In the genomic region with DNA sequence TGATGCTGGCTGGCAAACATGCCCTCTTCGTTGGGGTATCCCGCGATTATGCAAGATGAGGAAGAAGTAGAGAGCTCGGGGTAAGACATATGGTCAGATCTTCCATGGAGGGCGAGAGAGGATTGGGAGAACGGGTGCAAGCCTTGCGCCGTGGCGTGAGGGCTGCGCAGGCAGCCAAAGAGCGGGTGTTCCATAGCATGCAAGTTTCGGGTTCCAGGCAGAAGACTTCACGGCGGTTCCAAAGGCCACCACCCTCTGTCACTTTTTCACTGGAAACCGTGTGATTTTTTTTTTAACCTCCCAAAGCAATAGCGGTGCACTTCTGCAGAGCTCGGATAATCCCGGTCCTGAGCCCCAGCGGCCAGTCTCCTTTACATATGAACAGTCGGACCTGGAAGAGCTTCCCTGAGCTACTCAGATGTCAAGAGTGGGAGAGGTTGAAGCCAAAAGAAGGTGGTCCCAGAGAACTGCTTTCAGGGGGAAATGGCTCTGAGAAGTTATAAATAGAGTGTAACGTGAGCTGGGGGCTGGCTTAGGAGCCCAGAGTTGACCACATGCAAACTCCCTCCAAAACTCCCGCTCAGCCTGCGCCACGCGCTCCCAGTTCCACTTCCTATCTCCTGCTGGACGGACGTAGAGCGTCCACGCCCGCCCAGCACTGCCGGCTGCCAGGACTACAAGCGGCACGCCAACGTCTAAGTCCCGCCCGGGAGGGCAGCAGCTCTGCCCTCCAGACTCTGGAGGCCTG, we compare ENCODE assay signal across 8 cellular contexts. TPM values are rescaled to one million over a fixed set of nuclear protein-coding genes. Genes with fewer than 3 reads are reported as not detected.
A peak's percentile ranks its signal among the peaks of the same experiment; 100 is the strongest.
DNase-seq lines count a peak whose midpoint lies in the region; ATAC-seq, FAIRE-seq and TF ChIP-seq lines count a peak whose summit lies in the region.

A gene (minus strand): TSS at position 475 of the 748 bp plus-strand sequence. CDS start 281 bp downstream, at position 194.

- H4K5ac ChIP-seq in H9 (ENCODE audit: insufficient read length, low read depth, low read length): no peak within 1 kb of the TSS

- no peak within 1 kb of the TSS for H2BK120ac ChIP-seq in H9 (ENCODE audit: low read depth, low read length, poor library complexity, severe bottlenecking)

- H3K18ac ChIP-seq in H9 (ENCODE audit: insufficient read length, low read depth, low read length): no peak within 1 kb of the TSS

- H3T11ph ChIP-seq in H9 (ENCODE audit: low read length): no peak within 1 kb of the TSS

- H3K4ac ChIP-seq in H9 (ENCODE audit: low read depth, low read length): no peak within 1 kb of the TSS

- peak within 1 kb of the TSS; percentile 99 for H3K4me2 ChIP-seq in H9 (ENCODE audit: insufficient read depth, insufficient read length, low read length)

- peak; percentile 52 for DNase-seq in H9
- DNase-seq in body of pancreas: peak in 3 of 4 donors; percentile 31 to 39 (median 39)
- no peak for DNase-seq in 8988T
- DNase-seq in CD14-positive monocyte (ENCODE audit: low spot score): no peak
- no peak for DNase-seq in urothelium cell line (ENCODE audit: low spot score)

- peak in 1 of 3 donors; percentile 12 for TF ChIP-seq POLR2A in body of pancreas (IDR thresholded peaks at IDR 0.05)

- H3K27me3 ChIP-seq in H9 (ENCODE audit: insufficient read depth, low read length) (peaks cover 35% of the 10 kb centered on the region), body of pancreas (peaks cover 0 to 12% of the 10 kb centered on the region in 2 donors), iPS-20b (ENCODE audit: insufficient read depth, low read length) (peaks cover 74% of the 10 kb centered on the region), skeletal muscle tissue (ENCODE audit: control insufficient read depth in 3 of 3, insufficient read depth in 3 of 3, low read length in 3 of 3) (peaks cover 27 to 40% (median 27%) of the 10 kb centered on the region in 3 donors)

- H3K9ac ChIP-seq in H9 (ENCODE audit: extremely low read depth, insufficient read length, low read length): no peak within 1 kb of the TSS
- no peak within 1 kb of the TSS for H3K9ac ChIP-seq in iPS-20b (ENCODE audit: low read depth, low read length)
- peak within 1 kb of the TSS; percentile 76 to 84 (median 82) for H3K9ac ChIP-seq in skeletal muscle tissue (ENCODE audit: low read depth in 1 of 3, low read length in 3 of 3)

- intact Hi-C loops in body of pancreas (cut with DNase I): no loop called here
- intact Hi-C loops in CD14-positive monocyte (cut with micrococcal nuclease): no loop called here

- H3K36me3 Mint-ChIP-seq in H9 (ENCODE audit: insufficient read depth in 1 of 3, low read depth in 3 of 3) (no peaks in the 10 kb centered on the region), CD14-positive monocyte (peaks cover 0 to 2% of the 10 kb centered on the region in 2 donors)

- H2BK12ac ChIP-seq in H9 (ENCODE audit: insufficient read length, low read depth, low read length): no peak within 1 kb of the TSS

- H3K4me1 ChIP-seq in H9 (ENCODE audit: insufficient read depth, low read length) (peaks cover 6% of the 10 kb centered on the region; the same call in 1 of the 2 replicates), body of pancreas (peaks cover 19% of the 10 kb centered on the region), iPS-20b (ENCODE audit: insufficient read depth, low read length) (peaks cover 8% of the 10 kb centered on the region; the same call in 1 of the 2 replicates), skeletal muscle tissue (ENCODE audit: control insufficient read depth in 3 of 3, insufficient read depth in 3 of 3, low read length in 3 of 3) (peaks cover 6 to 15% (median 6%) of the 10 kb centered on the region in 3 donors)

- no peaks in the 10 kb centered on the region for H3K79me1 ChIP-seq in H9 (ENCODE audit: insufficient read depth, low read depth, low read length, poor library complexity, severe bottlenecking)

- H3K4me3 Mint-ChIP-seq in H9: peak within 1 kb of the TSS; percentile 67 to 83
- H3K4me3 Mint-ChIP-seq in CD14-positive monocyte: peak within 1 kb of the TSS in 1 of 2 donors; percentile 90

- H4K20me1 ChIP-seq in H9 (ENCODE audit: control insufficient read depth, insufficient read depth, insufficient read length): peaks cover 6% of the 10 kb centered on the region

- no peak within 1 kb of the TSS for H3K27ac ChIP-seq in H9 (ENCODE audit: insufficient read length, low read depth, low read length)
- peak within 1 kb of the TSS in 2 of 4 donors; percentile 45 to 50 for H3K27ac ChIP-seq in body of pancreas
- no peak within 1 kb of the TSS for H3K27ac ChIP-seq in iPS-20b (ENCODE audit: low read length)
- peak within 1 kb of the TSS; percentile 78 for H3K27ac ChIP-seq in skeletal muscle tissue (ENCODE audit: low read depth, low read length)

- no peak within 1 kb of the TSS for H2BK15ac ChIP-seq in H9 (ENCODE audit: low read depth, low read length)

- H3K9me3 ChIP-seq in H9 (ENCODE audit: control insufficient read depth, low read depth, low read length): no peaks in the 10 kb centered on the region
- H3K9me3 ChIP-seq in body of pancreas: no peaks in the 10 kb centered on the region
- no peaks in the 10 kb centered on the region for H3K9me3 ChIP-seq in iPS-20b (ENCODE audit: insufficient read depth, low read depth, low read length)
- H3K9me3 ChIP-seq in skeletal muscle tissue (ENCODE audit: control insufficient read depth in 3 of 3, low read length in 3 of 3): no peaks in the 10 kb centered on the region

- H2AK5ac ChIP-seq in H9 (ENCODE audit: insufficient read length, low read length): no peak within 1 kb of the TSS

- peaks cover 72% of the 10 kb centered on the region for H3K27me3 Mint-ChIP-seq in H9 (ENCODE audit: low read depth)
- peaks cover 48 to 52% (median 51%) of the 10 kb centered on the region in 3 donors for H3K27me3 Mint-ChIP-seq in CD14-positive monocyte (ENCODE audit: low read depth in 3 of 3)

- H3K79me2 ChIP-seq in H9 (ENCODE audit: insufficient read depth, low read length): no peaks in the 10 kb centered on the region

- H3K27ac Mint-ChIP-seq in H9 (no peak within 1 kb of the TSS), CD14-positive monocyte (no peak within 1 kb of the TSS)

- no peak within 1 kb of the TSS for H4K8ac ChIP-seq in H9 (replicated peaks; ENCODE audit: insufficient read length, low read depth, low read length)

- FAIRE-seq in urothelium cell line (lab: Jason Lieb, UNC): no peak

- no peak within 1 kb of the TSS for H3K14ac ChIP-seq in H9 (ENCODE audit: insufficient read depth, low read length)

- H3K9me3 Mint-ChIP-seq in H9 (no peaks in the 10 kb centered on the region; a peak in 1 of 5 replicates), CD14-positive monocyte (peaks cover 0 to 19% (median 3%) of the 10 kb centered on the region in 7 donors)

- H2AFZ ChIP-seq in H9 (ENCODE audit: low read length): peak within 1 kb of the TSS; percentile 96

- H2BK5ac ChIP-seq in H9 (ENCODE audit: insufficient read length, low read length): no peak within 1 kb of the TSS

- WGBS in H9 (ENCODE audit: extremely low coverage, insufficient read length, low lambda C conversion rate): no CpG with 5 or more reads among the region's 36 CpGs
- WGBS in body of pancreas, 2 donors: 0 to 2% methylated on average over 10 to 36 of the region's 36 CpGs

- ATAC-seq in body of pancreas (peak; percentile 68), HG03139 (IDR thresholded peaks at IDR 0.05; ENCODE audit: unreplicated experiment) (no peak)

- H3K4me1 Mint-ChIP-seq in H9: peaks cover 38 to 44% of the 10 kb centered on the region in 2 experiments
- H3K4me1 Mint-ChIP-seq in CD14-positive monocyte: peaks cover 9% of the 10 kb centered on the region

- no peaks in the 10 kb centered on the region for H3K36me3 ChIP-seq in body of pancreas (replicated peaks in 1 of 2; ENCODE audit: insufficient read depth in 1 of 2, low read depth in 2 of 2)
- no peaks in the 10 kb centered on the region for H3K36me3 ChIP-seq in iPS-20b (ENCODE audit: insufficient read depth, low read depth, low read length)
- H3K36me3 ChIP-seq in skeletal muscle tissue (ENCODE audit: control insufficient read depth in 3 of 3, insufficient read depth in 3 of 3, low read length in 3 of 3): no peaks in the 10 kb centered on the region

- H3K56ac ChIP-seq in H9 (ENCODE audit: insufficient read length, low read depth, low read length): no peak within 1 kb of the TSS

- H3K23ac ChIP-seq in H9 (ENCODE audit: insufficient read length, low read depth, low read length): no peak within 1 kb of the TSS

- H3K23me2 ChIP-seq in H9 (ENCODE audit: insufficient read length, low read depth, low read length, poor library complexity, severe bottlenecking): peaks cover 29% of the 10 kb centered on the region

- H2BK20ac ChIP-seq in H9 (ENCODE audit: low read depth, low read length, poor library complexity, severe bottlenecking): no peak within 1 kb of the TSS

- no peak for TF ChIP-seq CTCF in H9 (conservative IDR thresholded peaks at IDR 0.05)
- TF ChIP-seq CTCF in body of pancreas (IDR thresholded peaks at IDR 0.05): no peak
- no peak for TF ChIP-seq CTCF in CD14-positive monocyte (IDR thresholded peaks at IDR 0.05)

- no peak within 1 kb of the TSS for H3K4me3 ChIP-seq in body of pancreas
- peak within 1 kb of the TSS; percentile 59 for H3K4me3 ChIP-seq in iPS-20b (ENCODE audit: low read length)
- peak within 1 kb of the TSS; percentile 64 to 85 (median 78) for H3K4me3 ChIP-seq in skeletal muscle tissue (ENCODE audit: low read length in 3 of 3)

- no peak within 1 kb of the TSS for H4K91ac ChIP-seq in H9 (ENCODE audit: insufficient read length, low read depth, low read length)

RNA-seq across cellular contexts. Expression of the gene that starts here (rescaled TPM):
- total RNA-seq in H9 (2021) (not detected in 2 replicates), body of pancreas (1 to 10 TPM in 1 of 2 donors, under 1 TPM in 1; 0.66 to 8.0 TPM), skeletal muscle tissue (44.9 TPM)
- polyA plus RNA-seq in CD14-positive monocyte: not detected

Comparison
In these comparisons a context has a peak if more than half of its experiments do, and no peak if none do; other contexts are left out.
1. Peak in DNase-seq and H3K4me2 ChIP-seq in H9; RNA of the gene not detected or under 1 TPM.
2. DNase-seq: peak in body of pancreas (3 of 4); none in 8988T (single experiment), CD14-positive monocyte (single experiment) and urothelium cell line (single experiment).
3. H3K9ac ChIP-seq: peak in skeletal muscle tissue (3 of 3); none in H9 (single experiment) and iPS-20b (single experiment).
4. H3K4me3 ChIP-seq: peak in iPS-20b (single experiment) and skeletal muscle tissue (3 of 3); none in body of pancreas (0 of 2).